10 cellular contexts compared by ENCODE assay signal in genomic region chr10:63711361-63711760, GRCh38.
DNase-seq lines count a peak whose midpoint lies in the region; ATAC-seq, FAIRE-seq and TF ChIP-seq lines count a peak whose summit lies in the region.
"Had no signal": no experiment of that assay in that cellular context is flagged by ENCODE, and none has a peak within 500 bp of the region (broad histone marks: within the 10 kb centered on the region; RNA-seq: fewer than 3 reads in every experiment).

No MANE protein-coding gene starts in this region.

- FAIRE-seq in HepG2 (lab: Jason Lieb, UNC) = no peak
- FAIRE-seq: G401.6 had no signal

- CTCF ChIA-PET in HepG2 (lab: Yijun Ruan, JAX; ENCODE audit: low intra/inter-chr PET ratio, low total read pairs) = no interaction called here

- no peak overlapping the region for H3K4me3 ChIP-seq in Peyer's patch
- H3K4me3 ChIP-seq in HepG2 (replicated peaks in 1 of 3; ENCODE audit: insufficient read depth in 1 of 3, low read depth in 2 of 3, low read length in 3 of 3) = no peak overlapping the region
- no peak overlapping the region for H3K4me3 ChIP-seq in thoracic aorta

- in situ Hi-C loops in HepG2 (cut with HindIII; ENCODE audit: extremely low pct_ligation_motif_present, low pct_unique_long_range_greater_than_20kb) = loop anchor here (10.0 kb wide), 2 partner anchors 77 to 547 kb away; no protein-coding TSS in a partner anchor

- TF ChIP-seq EP300 in HepG2 (IDR thresholded peaks at IDR 0.05; ENCODE audit: low read depth in 2 of 2, low read length in 2 of 2) (no peak), HepG2 (CRISPR knock-in tag; IDR thresholded peaks at IDR 0.05; ENCODE audit: borderline replicate concordance) (no peak)

- no peak for TF ChIP-seq CTCF in Peyer's patch (IDR thresholded peaks at IDR 0.05)
- no peak for TF ChIP-seq CTCF in HepG2 (CRISPR knock-in tag; IDR thresholded peaks at IDR 0.05)
- no peak for TF ChIP-seq CTCF in thoracic aorta (IDR thresholded peaks at IDR 0.05)

- POLR2A ChIA-PET in HepG2 (lab: Yijun Ruan, JAX) = no interaction called here

- H4K20me1 ChIP-seq in HepG2 (ENCODE audit: insufficient read depth, low read length) = no peaks in the 10 kb centered on the region

- H2AFZ ChIP-seq in HepG2 (ENCODE audit: low read length) = no peak overlapping the region

- H3K4me2 ChIP-seq in HepG2 (ENCODE audit: low read depth, low read length) = no peak overlapping the region

- H3K36me3 ChIP-seq in Peyer's patch = no peaks in the 10 kb centered on the region
- H3K36me3 ChIP-seq in HepG2 (replicated peaks in 1 of 2; ENCODE audit: control insufficient read depth in 1 of 2, insufficient read depth in 2 of 2, low read length in 2 of 2) = no peaks in the 10 kb centered on the region
- H3K36me3 ChIP-seq in thoracic aorta = no peaks in the 10 kb centered on the region

- H3K4me1 ChIP-seq in Peyer's patch (peaks cover 0 to 35% (median 4%) of the 10 kb centered on the region in 4 donors), HepG2 (ENCODE audit: insufficient read depth, low read length) (peaks cover 36% of the 10 kb centered on the region), thoracic aorta (ENCODE audit: control insufficient read depth in 1 of 2, low read depth in 2 of 2) (peaks cover 34 to 58% of the 10 kb centered on the region in 2 donors)

- no peak for DNase-seq in Peyer's patch
- no peak for DNase-seq in HepG2 (ENCODE audit: low spot score)
- no peak for DNase-seq in thoracic aorta (ENCODE audit: low spot score)
- no peak for DNase-seq in activated CD4-positive, alpha-beta T cell treated with anti-CD3 and anti-CD28 coated beads for 4 hours
- no peak for DNase-seq in HUDEP-2 (lab: John Stamatoyannopoulos, UW; ENCODE audit: unreplicated experiment in 76 of 76)
- no peak for DNase-seq in GM03348 (ENCODE audit: low spot score)
- DNase-seq in NCI-H748 (lab: John Stamatoyannopoulos, UW; ENCODE audit: unreplicated experiment) = no peak
- DNase-seq: activated B cell treated with CpG ODN at 0.5 μM for 24 hours had no signal

- 5% methylated on average over 4 of the region's 4 CpGs for WGBS in HepG2 (ENCODE audit: low lambda C conversion rate)

- peak; percentile 74 for ATAC-seq in HepG2
- no peak for ATAC-seq in thoracic aorta (ENCODE audit: insufficient number of reproducible peaks, low FRiP score, low read depth)

- BruUV-seq in HepG2 (replicated peaks; lab: Mats Ljungman, UMichigan) = no TSS peak

- TF ChIP-seq POLR2A in Peyer's patch (IDR thresholded peaks at IDR 0.05) (no peak), HepG2 (IDR thresholded peaks at IDR 0.05; ENCODE audit: insufficient read depth in 1 of 2, low read depth in 2 of 2, low read length in 2 of 2) (no peak)

- TF ChIP-seq RAD21 in HepG2 (CRISPR knock-in tag; IDR thresholded peaks at IDR 0.05) = no peak

- no peaks in the 10 kb centered on the region for H3K9me3 ChIP-seq in Peyer's patch
- H3K9me3 ChIP-seq in HepG2 (ENCODE audit: low read length) = no peaks in the 10 kb centered on the region
- no peaks in the 10 kb centered on the region for H3K9me3 ChIP-seq in thoracic aorta

- intact Hi-C loops in HepG2 (cut with micrococcal nuclease; ENCODE audit: unreplicated experiment) = no loop called here

- H3K27me3 ChIP-seq in Peyer's patch = no peaks in the 10 kb centered on the region
- H3K27me3 ChIP-seq in HepG2 (ENCODE audit: control insufficient read depth in 1 of 2, insufficient read depth in 2 of 2, low read length in 2 of 2) = no peaks in the 10 kb centered on the region; a peak in 2 of 5 replicates
- no peaks in the 10 kb centered on the region for H3K27me3 ChIP-seq in thoracic aorta (replicated peaks; ENCODE audit: insufficient read depth)

- no peaks in the 10 kb centered on the region for H3K79me2 ChIP-seq in HepG2 (ENCODE audit: insufficient read depth, low read length)

- no peak overlapping the region for H3K9ac ChIP-seq in HepG2 (ENCODE audit: insufficient read depth, low read depth, low read length)

- H3K27ac ChIP-seq in Peyer's patch = peak overlapping the region in 3 of 4 donors; percentile 71 to 85 (median 82)
- H3K27ac ChIP-seq in cingulate gyrus (ENCODE audit: low read depth, low read length) = peak overlapping the region; percentile 48
- H3K27ac ChIP-seq in HepG2 (ENCODE audit: extremely low read length, insufficient read depth, low read length) = no peak overlapping the region
- peak overlapping the region; percentile 78 to 81 for H3K27ac ChIP-seq in thoracic aorta

TF ChIP-seq in HepG2, 621 proteins besides CTCF, POLR2A, EP300 and RAD21 (continues in another document):
- TF ChIP-seq MYNN (CRISPR knock-in tag; IDR thresholded peaks at IDR 0.05; ENCODE audit: low read depth) = no peak
- no peak for TF ChIP-seq ZNF770 (CRISPR knock-in tag; IDR thresholded peaks at IDR 0.05)
- no peak for TF ChIP-seq ZBTB43 (CRISPR knock-in tag; conservative IDR thresholded peaks at IDR 0.05)
- TF ChIP-seq ZNF678 (CRISPR knock-in tag; IDR thresholded peaks at IDR 0.05) = no peak
- TF ChIP-seq DZIP1 (CRISPR knock-in tag; IDR thresholded peaks at IDR 0.05) = no peak
- no peak for TF ChIP-seq RFXANK (CRISPR knock-in tag; IDR thresholded peaks at IDR 0.05)
- no peak for TF ChIP-seq MYPOP (CRISPR knock-in tag; IDR thresholded peaks at IDR 0.05)
